In genomic region chr1:55215194-55216021, GRCh38 we compare ENCODE assay signal across 1 cellular context.
TF ChIP-seq lines count a peak whose summit lies in the region.

Gene USP24, minus strand, starts transcription at chr1:55215364. Its CDS starts 251 bp downstream, at chr1:55215113.

TF ChIP-seq in HEK293, 187 proteins besides CTCF, POLR2A, EP300 and RAD21 (continued from another document and continues in another):
- TF ChIP-seq PRDM2 (tag by site-specific recombination; IDR thresholded peaks at IDR 0.05; ENCODE audit: borderline replicate concordance) (peak; percentile 80; the same call in 1 of the 2 replicates), SP3 (tag by site-specific recombination; IDR thresholded peaks at IDR 0.05) (peak; percentile 59), BCL11A (tag by site-specific recombination; IDR thresholded peaks at IDR 0.05; ENCODE audit: low read depth) (no peak), ZNF544 (tag by site-specific recombination; IDR thresholded peaks at IDR 0.05) (no peak), ZFHX2 (tag by site-specific recombination; conservative IDR thresholded peaks at IDR 0.05) (peak; percentile 95), OSR2 (tag by site-specific recombination; IDR thresholded peaks at IDR 0.05) (peak; percentile 44; the same call in 1 of the 2 replicates), ZNF274 (IDR thresholded peaks at IDR 0.05; ENCODE audit: low read length) (no peak), ZNF274 (tag by site-specific recombination; IDR thresholded peaks at IDR 0.05; ENCODE audit: borderline replicate concordance) (no peak), ZSCAN18 (tag by site-specific recombination; IDR thresholded peaks at IDR 0.05) (no peak), ZNF16 (tag by site-specific recombination; IDR thresholded peaks at IDR 0.05; ENCODE audit: low read depth) (no peak), ZNF768 (tag by site-specific recombination; IDR thresholded peaks at IDR 0.05) (no peak; the same call in 1 of the 2 replicates), ZNF645 (tag by site-specific recombination; IDR thresholded peaks at IDR 0.05) (no peak), ZNF791 (tag by site-specific recombination; IDR thresholded peaks at IDR 0.05) (no peak), ZBTB6 (tag by site-specific recombination; IDR thresholded peaks at IDR 0.05) (0 out of 2 replicates have a peak, but pooled peaks have one; percentile 16), ZNF423 (tag by site-specific recombination; IDR thresholded peaks at IDR 0.05) (no peak), ZNF488 (tag by site-specific recombination; IDR thresholded peaks at IDR 0.05) (no peak), ZNF2 (tag by site-specific recombination; IDR thresholded peaks at IDR 0.05) (peak; percentile 73), ZBTB20 (tag by site-specific recombination; IDR thresholded peaks at IDR 0.05) (peak; percentile 90), ZNF341 (tag by site-specific recombination; IDR thresholded peaks at IDR 0.05; ENCODE audit: low read depth) (peak; percentile 95), ZNF76 (tag by site-specific recombination; IDR thresholded peaks at IDR 0.05; ENCODE audit: borderline replicate concordance, low read depth) (peak; percentile 48; the same call in 1 of the 2 replicates), KLF7 (tag by site-specific recombination; IDR thresholded peaks at IDR 0.05; ENCODE audit: borderline replicate concordance) (peak; percentile 34; the same call in 1 of the 2 replicates), ZNF324 (tag by site-specific recombination; IDR thresholded peaks at IDR 0.05) (0 out of 2 replicates have a peak, but pooled peaks have one; percentile 42), ZNF792 (tag by site-specific recombination; IDR thresholded peaks at IDR 0.05) (0 out of 2 replicates have a peak, but pooled peaks have one; percentile 62), ZBTB26 (tag by site-specific recombination; optimal IDR thresholded peaks at IDR 0.05) (peak; percentile 93), PATZ1 (tag by site-specific recombination; IDR thresholded peaks at IDR 0.05) (peak; percentile 84), ZNF654 (tag by site-specific recombination; IDR thresholded peaks at IDR 0.05; ENCODE audit: low read depth) (no peak), ZSCAN5A (tag by site-specific recombination; IDR thresholded peaks at IDR 0.05) (peak; percentile 34; the same call in 1 of the 2 replicates), ZNF707 (tag by site-specific recombination; IDR thresholded peaks at IDR 0.05) (no peak), ZNF140 (tag by site-specific recombination; IDR thresholded peaks at IDR 0.05) (no peak), ZNF18 (tag by site-specific recombination; IDR thresholded peaks at IDR 0.05) (no peak), ZBTB11 (tag by site-specific recombination; conservative IDR thresholded peaks at IDR 0.05; ENCODE audit: low read depth) (peak; percentile 84), AEBP2 (tag by site-specific recombination; IDR thresholded peaks at IDR 0.05; ENCODE audit: borderline replicate concordance) (no peak)
